Comparison of ENCODE assay signal across 20 cellular contexts in genomic region chr3:59308001-59308400, GRCh38.
"Had no signal": no experiment of that assay in that cellular context is flagged by ENCODE, and none has a peak within 500 bp of the region (broad histone marks: within the 10 kb centered on the region; RNA-seq: fewer than 3 reads in every experiment).

No MANE protein-coding gene starts in this region.

- H3K9me3 ChIP-seq: MG63, SJSA1 had no signal

- FAIRE-seq: HepG2, RCC 7860 had no signal

- H3K36me3 ChIP-seq: MG63, SJSA1 had no signal

- H3K27me3 ChIP-seq: MG63, SJSA1 had no signal

- H3K4me3 ChIP-seq: MG63, SJSA1, SK-N-MC had no signal

- H3K4me1 ChIP-seq: SJSA1 had no signal

- DNase-seq: IMR-90, Karpas-422, KG1, MG63, NCI-H1092, NCI-H1436 treated with DMSO at 0.1 percent for 48 hours, NCI-H1694, NCI-H187 treated with DMSO at 0.1 percent for 48 hours, NCI-H2029 treated with DMSO at 0.1 percent for 48 hours, NCI-H2107, NCI-H2227 treated with DMSO at 0.1 percent for 48 hours, NCI-H510A, NCI-H524 treated with DMSO at 0.1 percent for 48 hours, Right ventricle myocardium superior, RPMI8226, SIG-M5 had no signal

- H3K27ac ChIP-seq: SJSA1, SK-N-MC had no signal
